Comparison of ENCODE assay signal across 12 cellular contexts in the genomic region with DNA sequence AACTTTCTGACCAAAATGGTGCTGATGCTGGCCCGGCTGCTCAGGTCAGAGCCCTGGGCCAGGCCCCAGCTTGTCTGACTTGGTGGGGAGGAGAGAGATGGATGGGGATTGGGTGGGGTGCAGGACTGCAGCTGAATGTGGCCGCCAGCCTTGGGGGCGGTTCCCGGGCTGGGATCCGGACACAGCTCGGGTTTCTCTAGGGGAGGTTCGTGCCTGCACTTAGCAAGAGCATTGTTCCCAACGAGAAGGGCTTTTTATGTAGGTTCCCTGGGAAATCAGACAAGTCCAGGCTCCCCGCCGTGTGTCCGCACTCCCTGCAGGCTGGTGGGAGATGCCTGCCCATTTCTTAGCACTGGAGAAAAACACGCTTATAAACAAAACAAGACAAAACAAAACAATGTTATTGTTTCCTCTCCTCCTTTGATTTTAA. TPM values are rescaled to one million over a fixed set of nuclear protein-coding genes. Genes with fewer than 3 reads are reported as not detected.
A peak's percentile ranks its signal among the peaks of the same experiment; 100 is the strongest.
DNase-seq lines count a peak whose midpoint lies in the region; ATAC-seq and TF ChIP-seq lines count a peak whose summit lies in the region.
"Had no signal": no experiment of that assay in that cellular context is flagged by ENCODE, and none has a peak within 500 bp of the region (broad histone marks: within the 10 kb centered on the region; RNA-seq: fewer than 3 reads in every experiment).

No MANE protein-coding gene starts in this region.

- ATAC-seq in HG02642 (IDR thresholded peaks at IDR 0.05; ENCODE audit: poor library complexity, unreplicated experiment) = no peak
- ATAC-seq: activated naive CD4-positive, alpha-beta T cell treated with anti-CD3 and anti-CD28 coated beads, Interleukin-2, amount 50 U/mL, for 72 hours had no signal

- H3K9me3 ChIP-seq in testis = no peaks in the 10 kb centered on the region
- H3K9me3 ChIP-seq: upper lobe of left lung had no signal

- no peak overlapping the region for H3K27ac Mint-ChIP-seq in activated naive CD4-positive, alpha-beta T cell treated with anti-CD3 and anti-CD28 coated beads, Interleukin-2, amount 10 ng/mL, durations not matched to agents 7 days and 5 days
- H3K27ac Mint-ChIP-seq: activated naive CD4-positive, alpha-beta T cell treated with anti-CD3 and anti-CD28 coated beads, Interleukin-2, amount 50 U/mL, for 72 hours had no signal

- CTCF ChIA-PET in activated naive CD4-positive, alpha-beta T cell treated with anti-CD3 and anti-CD28 coated beads, Interleukin-2, amount 10 ng/mL, durations not matched to agents 7 days and 5 days (lab: Charles Lee) = no interaction called here

- peaks cover 27% of the 10 kb centered on the region for H3K27me3 Mint-ChIP-seq in activated naive CD4-positive, alpha-beta T cell treated with anti-CD3 and anti-CD28 coated beads, Interleukin-2, amount 10 ng/mL, durations not matched to agents 7 days and 5 days

- H3K36me3 Mint-ChIP-seq in activated naive CD4-positive, alpha-beta T cell treated with anti-CD3 and anti-CD28 coated beads, Interleukin-2, amount 10 ng/mL, durations not matched to agents 7 days and 5 days = no peaks in the 10 kb centered on the region
- H3K36me3 Mint-ChIP-seq: activated naive CD4-positive, alpha-beta T cell treated with anti-CD3 and anti-CD28 coated beads, Interleukin-2, amount 50 U/mL, for 72 hours had no signal

- DNase-seq in activated naive CD4-positive, alpha-beta T cell treated with anti-CD3 and anti-CD28 coated beads, Interleukin-2, amount 10 ng/mL, durations not matched to agents 7 days and 5 days = peak; percentile 13
- DNase-seq in activated naive CD4-positive, alpha-beta T cell (lab: John Stamatoyannopoulos, UW) = no peak
- DNase-seq in ecto neural progenitor cell (ENCODE audit: low spot score) = peak; percentile 76
- DNase-seq in left kidney (ENCODE audit: low read depth, low spot score) = peak; percentile 83
- DNase-seq in testis = peak; percentile 58
- no peak for DNase-seq in effector CD4-positive, alpha-beta T cell
- no peak for DNase-seq in DMS 273 treated with DMSO at 0.1 percent for 48 hours (lab: John Stamatoyannopoulos, UW)
- DNase-seq: ACHN, hippocampal formation had no signal

- no peaks in the 10 kb centered on the region for H3K36me3 ChIP-seq in testis (ENCODE audit: low read depth, missing control alignments)
- H3K36me3 ChIP-seq: upper lobe of left lung had no signal

- intact Hi-C loops in testis (cut with DNase I; ENCODE audit: low total_unique reads) = no loop called here

- no peak overlapping the region for H3K4me3 Mint-ChIP-seq in activated naive CD4-positive, alpha-beta T cell treated with anti-CD3 and anti-CD28 coated beads, Interleukin-2, amount 10 ng/mL, durations not matched to agents 7 days and 5 days

- TF ChIP-seq POLR2A in testis (IDR thresholded peaks at IDR 0.05) = no peak

- no peak overlapping the region for H3K4me3 ChIP-seq in testis
- H3K4me3 ChIP-seq: upper lobe of left lung had no signal

- no peak for TF ChIP-seq CTCF in testis (IDR thresholded peaks at IDR 0.05)

- 58 to 60% methylated on average over 12 of the region's 12 CpGs for WGBS in testis, 2 donors

- H3K4me1 ChIP-seq in testis = peaks cover 16% of the 10 kb centered on the region

- no peaks in the 10 kb centered on the region for H3K27me3 ChIP-seq in testis
- H3K27me3 ChIP-seq: upper lobe of left lung had no signal

- peaks cover 10% of the 10 kb centered on the region for H3K4me1 Mint-ChIP-seq in activated naive CD4-positive, alpha-beta T cell treated with anti-CD3 and anti-CD28 coated beads, Interleukin-2, amount 10 ng/mL, durations not matched to agents 7 days and 5 days

- no peaks in the 10 kb centered on the region for H3K9me3 Mint-ChIP-seq in activated naive CD4-positive, alpha-beta T cell treated with anti-CD3 and anti-CD28 coated beads, Interleukin-2, amount 10 ng/mL, durations not matched to agents 7 days and 5 days
- H3K9me3 Mint-ChIP-seq: activated naive CD4-positive, alpha-beta T cell treated with anti-CD3 and anti-CD28 coated beads, Interleukin-2, amount 50 U/mL, for 72 hours had no signal

- H3K27ac ChIP-seq in testis = peak overlapping the region; percentile 22 to 51

RNA-seq across cellular contexts. Expression of gene HS6ST1, which starts 50.5 kb away (rescaled TPM):
- 100 to 1,000 TPM; 143 to 203 TPM for total RNA-seq in testis
- 58.7 TPM for polyA plus RNA-seq in testis (ENCODE audit: insufficient read depth, low read depth, low replicate concordance)

Comparison
In these comparisons a context has a peak if more than half of its experiments do, and no peak if none do; other contexts are left out.
1. DNase-seq: peak in activated naive CD4-positive, alpha-beta T cell treated with anti-CD3 and anti-CD28 coated beads, Interleukin-2, amount 10 ng/mL, durations not matched to agents 7 days and 5 days (single experiment), ecto neural progenitor cell (single experiment), left kidney (single experiment) and testis (single experiment); none in activated naive CD4-positive, alpha-beta T cell (0 of 4), effector CD4-positive, alpha-beta T cell (single experiment) and DMS 273 treated with DMSO at 0.1 percent for 48 hours (single experiment).